In genomic region chr7:70238171-70238575, GRCh38 we compare ENCODE assay signal across 7 cellular contexts.
DNase-seq lines count a peak whose midpoint lies in the region; ATAC-seq and TF ChIP-seq lines count a peak whose summit lies in the region.

No MANE protein-coding gene starts in this region.

- peaks cover 58% of the 10 kb centered on the region for H3K9me3 Mint-ChIP-seq in HFFc6

- no peak overlapping the region for H3K4me3 Mint-ChIP-seq in HFFc6

- no peak overlapping the region for H3K27ac Mint-ChIP-seq in HFFc6

- intact Hi-C loops in posterior cingulate gyrus (cut with DNase I): no loop called here

- peak; percentile 99 for ATAC-seq in GM19043 (IDR thresholded peaks at IDR 0.05; ENCODE audit: low read depth, unreplicated experiment)
- peak; percentile 99 for ATAC-seq in HG02759 (IDR thresholded peaks at IDR 0.05; ENCODE audit: unreplicated experiment)

- TF ChIP-seq CTCF in HFFc6 (IDR thresholded peaks at IDR 0.05): no peak

- no peaks in the 10 kb centered on the region for H3K4me1 Mint-ChIP-seq in HFFc6 (ENCODE audit: low read depth)

- peak; percentile 73 for DNase-seq in NAMALWA (ENCODE audit: low spot score)
- peak; percentile 32 for DNase-seq in retina
- no peak for DNase-seq in posterior cingulate gyrus
- DNase-seq in stimulated activated CD4-positive, alpha-beta T cell treated with anti-CD3 and anti-CD28 coated beads, Interleukin-15, amount 100 ng/mL, for 24 hours: no peak
- no peak for DNase-seq in HFFc6

- no peaks in the 10 kb centered on the region for H3K27me3 Mint-ChIP-seq in HFFc6 (ENCODE audit: insufficient read depth)

- H3K36me3 Mint-ChIP-seq in HFFc6 (ENCODE audit: low read depth): no peaks in the 10 kb centered on the region

Comparison
In these comparisons a context has a peak if more than half of its experiments do, and no peak if none do; other contexts are left out.
1. DNase-seq: peak in NAMALWA (single experiment) and retina (single experiment); none in posterior cingulate gyrus (0 of 10), stimulated activated CD4-positive, alpha-beta T cell treated with anti-CD3 and anti-CD28 coated beads, Interleukin-15, amount 100 ng/mL, for 24 hours (single experiment) and HFFc6 (single experiment).